ENCODE assay signal across 24 cellular contexts in genomic region chr1:119136401-119136800, GRCh38. TPM values are rescaled to one million over a fixed set of nuclear protein-coding genes. Genes with fewer than 3 reads are reported as not detected.
A peak's percentile ranks its signal among the peaks of the same experiment; 100 is the strongest.
DNase-seq lines count a peak whose midpoint lies in the region; ATAC-seq, FAIRE-seq and TF ChIP-seq lines count a peak whose summit lies in the region.
"Had no signal": no experiment of that assay in that cellular context is flagged by ENCODE, and none has a peak within 500 bp of the region (broad histone marks: within the 10 kb centered on the region; RNA-seq: fewer than 3 reads in every experiment).

No MANE protein-coding gene starts in this region.

- no peak overlapping the region for H3K4me2 ChIP-seq in astrocyte (ENCODE audit: low read length)

- no peaks in the 10 kb centered on the region for H3K27me3 Mint-ChIP-seq in astrocyte (ENCODE audit: low read depth, unreplicated experiment)
- H3K27me3 Mint-ChIP-seq: activated CD4-positive, alpha-beta T cell treated with anti-CD3 and anti-CD28 coated beads for 36 hours; CD4-positive, CD25-positive, alpha-beta regulatory T cell; central memory CD8-positive, alpha-beta T cell had no signal

- H3K27ac ChIP-seq in astrocyte (ENCODE audit: low read depth, low read length), result no peak overlapping the region
- H3K27ac ChIP-seq: tibial artery had no signal

- DNase-seq in AG08395 (ENCODE audit: low spot score), result peak; percentile 10
- DNase-seq in HCEC 1CT, result peak; percentile 53
- peak; percentile 47 for DNase-seq in astrocyte (ENCODE audit: low read depth)
- peak; percentile 58 for DNase-seq in fibroblast of pulmonary artery (ENCODE audit: low read depth)
- no peak for DNase-seq in activated T-cell treated with anti-CD3 and anti-CD28 coated beads, Interleukin-2, amount 50 U/mL, for 1 hour
- DNase-seq in SKM-1 (lab: John Stamatoyannopoulos, UW; ENCODE audit: unreplicated experiment), result no peak
- DNase-seq: activated CD4-positive, alpha-beta T cell treated with anti-CD3 and anti-CD28 coated beads for 36 hours; CD4-positive, CD25-positive, alpha-beta regulatory T cell; DMS153; immature natural killer cell; NCI-H1105; NCI-H2081; NCI-H524; RPMI8226; small intestine; stimulated activated CD4-positive, alpha-beta T cell treated with anti-CD3 and anti-CD28 coated beads, Interleukin-2, amount 100 ng/mL, for 48 hours; stimulated activated naive CD8-positive, alpha-beta T cell treated with anti-CD3 and anti-CD28 coated beads, Interleukin-15, Interleukin-2, amounts not matched to agents 100 U/mL and 50 U/mL, for 24 hours; tibial artery had no signal

- H3K36me3 ChIP-seq in astrocyte (ENCODE audit: insufficient read depth, low read length), result no peaks in the 10 kb centered on the region
- H3K36me3 ChIP-seq: HAP-1, tibial artery had no signal

- H3K36me3 Mint-ChIP-seq in astrocyte (ENCODE audit: low read depth, unreplicated experiment), result peaks cover 2% of the 10 kb centered on the region

- no peak for TF ChIP-seq CTCF in astrocyte (IDR thresholded peaks at IDR 0.05; ENCODE audit: insufficient read depth, low read depth, low read length)
- no peak for TF ChIP-seq CTCF in fibroblast of pulmonary artery (IDR thresholded peaks at IDR 0.05; ENCODE audit: low read length, missing control alignments)

- H3K4me3 Mint-ChIP-seq in astrocyte (ENCODE audit: unreplicated experiment), result no peak overlapping the region
- H3K4me3 Mint-ChIP-seq: activated CD4-positive, alpha-beta T cell treated with anti-CD3 and anti-CD28 coated beads for 36 hours; central memory CD8-positive, alpha-beta T cell; immature natural killer cell had no signal

- H3K4me3 ChIP-seq in astrocyte (ENCODE audit: insufficient read depth, low read depth, low read length), result no peak overlapping the region
- H3K4me3 ChIP-seq in fibroblast of pulmonary artery (replicated peaks; ENCODE audit: low read depth, low read length), result no peak overlapping the region
- H3K4me3 ChIP-seq: HAP-1, tibial artery had no signal

- H3K9me3 Mint-ChIP-seq in astrocyte (ENCODE audit: unreplicated experiment), result no peaks in the 10 kb centered on the region
- H3K9me3 Mint-ChIP-seq: CD4-positive, CD25-positive, alpha-beta regulatory T cell; central memory CD8-positive, alpha-beta T cell; immature natural killer cell had no signal

- peaks cover 14% of the 10 kb centered on the region for H3K4me1 ChIP-seq in astrocyte (ENCODE audit: insufficient read depth, low read length)

- no peaks in the 10 kb centered on the region for H4K20me1 ChIP-seq in astrocyte (ENCODE audit: insufficient read depth, low read length)

- H3K79me2 ChIP-seq in astrocyte (ENCODE audit: insufficient read depth, low read length), result peaks cover 24% of the 10 kb centered on the region

- FAIRE-seq in astrocyte (lab: Jason Lieb, UNC), result no peak
- FAIRE-seq: GM12892, GM19239, small intestine had no signal

- H3K4me1 Mint-ChIP-seq in astrocyte (ENCODE audit: low read depth, unreplicated experiment), result peaks cover 29% of the 10 kb centered on the region

- no peaks in the 10 kb centered on the region for H3K27me3 ChIP-seq in astrocyte (ENCODE audit: insufficient read depth, low read length)
- H3K27me3 ChIP-seq: tibial artery had no signal

- ATAC-seq in GM19463 (IDR thresholded peaks at IDR 0.05; ENCODE audit: unreplicated experiment), result no peak
- no peak for ATAC-seq in GM21723 (IDR thresholded peaks at IDR 0.05; ENCODE audit: unreplicated experiment)
- ATAC-seq: activated CD4-positive, alpha-beta T cell treated with anti-CD3 and anti-CD28 coated beads for 36 hours; stimulated activated naive CD8-positive, alpha-beta T cell treated with anti-CD3 and anti-CD28 coated beads, Interleukin-15, Interleukin-2, amounts not matched to agents 100 U/mL and 50 U/mL, for 24 hours had no signal

- H3K9me3 ChIP-seq in astrocyte (ENCODE audit: insufficient read depth, low read depth, low read length), result no peaks in the 10 kb centered on the region
- H3K9me3 ChIP-seq: HAP-1, tibial artery had no signal

- H2AFZ ChIP-seq in astrocyte (ENCODE audit: low read depth, low read length), result no peak overlapping the region

- peak overlapping the region; percentile 70 for H3K27ac Mint-ChIP-seq in astrocyte (ENCODE audit: unreplicated experiment)
- H3K27ac Mint-ChIP-seq: activated CD4-positive, alpha-beta T cell treated with anti-CD3 and anti-CD28 coated beads for 36 hours; CD4-positive, CD25-positive, alpha-beta regulatory T cell had no signal

- no peak overlapping the region for H3K9ac ChIP-seq in astrocyte (ENCODE audit: low read length)

RNA-seq across cellular contexts. Expression of gene WARS2, which starts 4.1 kb away (rescaled TPM):
- total RNA-seq in astrocyte, result 10.5 and 12.4 TPM in 2 replicates

Comparison
In these comparisons a context has a peak if more than half of its experiments do, and no peak if none do; other contexts are left out.
1. DNase-seq: peak in AG08395 (single experiment), HCEC 1CT (single experiment), astrocyte (single experiment) and fibroblast of pulmonary artery (single experiment); none in activated T-cell treated with anti-CD3 and anti-CD28 coated beads, Interleukin-2, amount 50 U/mL, for 1 hour (single experiment) and SKM-1 (single experiment).